In the genomic region with DNA sequence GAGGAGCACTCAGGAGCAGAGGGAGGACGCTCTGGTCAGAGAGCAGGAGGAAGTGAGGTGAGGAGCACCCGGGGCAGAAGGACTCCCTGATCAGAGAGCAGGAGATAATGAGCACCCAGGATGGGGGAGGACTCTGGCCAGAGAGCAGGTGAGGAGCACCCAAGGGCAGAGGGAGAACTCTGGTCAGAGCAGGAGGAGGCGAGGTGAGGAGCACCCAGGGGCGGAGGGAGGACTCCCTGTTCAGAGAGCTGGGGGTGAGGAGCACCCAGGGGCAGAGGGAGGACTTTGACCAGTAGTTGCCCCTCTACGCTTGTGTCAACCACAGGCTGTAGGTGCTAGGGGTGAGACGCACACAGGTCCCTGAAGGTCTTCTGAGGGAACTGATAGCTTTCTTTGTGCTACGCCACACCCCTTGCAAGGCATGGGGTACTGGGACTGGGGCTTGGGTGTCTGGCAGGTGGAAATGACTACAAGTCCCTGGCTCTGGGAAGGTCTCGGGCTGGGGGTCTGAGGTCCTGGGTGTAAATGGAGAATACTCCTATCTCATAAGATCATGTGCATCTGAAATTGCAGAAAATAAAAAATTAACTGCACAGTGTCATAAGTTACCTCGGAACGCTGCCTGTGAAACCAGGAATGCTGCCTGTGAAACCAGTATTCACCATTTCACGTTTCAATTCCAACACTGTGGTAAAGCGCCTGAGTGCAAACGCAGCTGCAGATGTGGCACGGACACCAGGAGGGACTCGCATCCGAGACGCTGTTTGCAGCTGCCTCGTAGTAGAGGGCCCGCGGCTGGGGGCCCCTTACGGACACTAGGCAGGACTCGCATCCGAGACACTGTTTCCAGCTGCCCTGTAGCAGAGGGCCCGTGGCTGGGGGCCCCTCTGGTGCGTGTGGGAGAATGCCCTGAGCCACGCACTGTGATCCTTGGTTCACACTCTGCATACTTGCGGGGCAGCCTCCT, we compare ENCODE assay signal across 31 cellular contexts. TPM values are rescaled to one million over a fixed set of nuclear protein-coding genes. Genes with fewer than 3 reads are reported as not detected.
DNase-seq lines count a peak whose midpoint lies in the region; ATAC-seq and TF ChIP-seq lines count a peak whose summit lies in the region.
"Had no signal": no experiment of that assay in that cellular context is flagged by ENCODE, and none has a peak within 500 bp of the region (broad histone marks: within the 10 kb centered on the region; RNA-seq: fewer than 3 reads in every experiment).

No MANE protein-coding gene starts in this region.

- intact Hi-C loops in left lung (cut with DNase I) = no loop called here

- H3K27me3 ChIP-seq in left lung = no peaks in the 10 kb centered on the region
- H3K27me3 ChIP-seq: breast epithelium, foreskin keratinocyte, neural progenitor cell, transverse colon had no signal

- H3K4me1 ChIP-seq in left lung = peaks cover 0 to 29% of the 10 kb centered on the region in 2 donors
- H3K4me1 ChIP-seq: breast epithelium, foreskin keratinocyte, neural progenitor cell, transverse colon had no signal

- H3K4me3 Mint-ChIP-seq in stimulated activated memory B cell treated with anti-CD40 and anti-IgM and Interleukin-4, amounts not matched to agents 10 μg/mL and 1 μg/mL and 100 μg/mL, for 72 hours = no peak overlapping the region
- H3K4me3 Mint-ChIP-seq: neural progenitor cell had no signal

- peak overlapping the region; percentile 73 for H3K27ac Mint-ChIP-seq in stimulated activated memory B cell treated with anti-CD40 and anti-IgM and Interleukin-4, amounts not matched to agents 10 μg/mL and 1 μg/mL and 100 μg/mL, for 72 hours
- H3K27ac Mint-ChIP-seq: neural progenitor cell had no signal

- no peaks in the 10 kb centered on the region for H3K27me3 Mint-ChIP-seq in stimulated activated memory B cell treated with anti-CD40 and anti-IgM and Interleukin-4, amounts not matched to agents 10 μg/mL and 1 μg/mL and 100 μg/mL, for 72 hours

- no peaks in the 10 kb centered on the region for H3K9me3 ChIP-seq in left lung
- H3K9me3 ChIP-seq: breast epithelium, mucosa of descending colon, transverse colon had no signal

- peaks cover 0 to 100% of the 10 kb centered on the region in 2 donors for H3K36me3 ChIP-seq in left lung
- H3K36me3 ChIP-seq: breast epithelium, neural progenitor cell, transverse colon had no signal

- no peaks in the 10 kb centered on the region for H3K9me3 Mint-ChIP-seq in stimulated activated memory B cell treated with anti-CD40 and anti-IgM and Interleukin-4, amounts not matched to agents 10 μg/mL and 1 μg/mL and 100 μg/mL, for 72 hours
- H3K9me3 Mint-ChIP-seq: neural progenitor cell had no signal

- peaks cover 24% of the 10 kb centered on the region for H3K4me1 Mint-ChIP-seq in stimulated activated memory B cell treated with anti-CD40 and anti-IgM and Interleukin-4, amounts not matched to agents 10 μg/mL and 1 μg/mL and 100 μg/mL, for 72 hours

- no peak overlapping the region for H3K4me3 ChIP-seq in left lung
- H3K4me3 ChIP-seq: breast epithelium, mucosa of descending colon, neural progenitor cell, transverse colon had no signal

- peaks cover 68% of the 10 kb centered on the region for H3K36me3 Mint-ChIP-seq in stimulated activated memory B cell treated with anti-CD40 and anti-IgM and Interleukin-4, amounts not matched to agents 10 μg/mL and 1 μg/mL and 100 μg/mL, for 72 hours

- H3K27ac ChIP-seq in left lung = no peak overlapping the region
- H3K27ac ChIP-seq: breast epithelium, foreskin keratinocyte, neural progenitor cell, transverse colon, WERI-Rb-1 had no signal

- TF ChIP-seq CTCF in left lung (IDR thresholded peaks at IDR 0.05) = no peak

- no peak for ATAC-seq in left lung
- ATAC-seq in stimulated activated memory B cell treated with anti-CD40 and anti-IgM and Interleukin-4, amounts not matched to agents 10 μg/mL and 1 μg/mL and 100 μg/mL, for 72 hours = no peak
- ATAC-seq: foreskin keratinocyte, mucosa of descending colon, SK-N-SH treated with all-trans-retinoic acid at 6 μM for 48 hours had no signal

- DNase-seq in activated effector memory CD4-positive, alpha-beta T cell treated with anti-CD3 and anti-CD28 coated beads, Interleukin-2, amount 50 U/mL, for 16 hours = peak; percentile 57
- DNase-seq in activated effector memory CD4-positive, alpha-beta T cell treated with Interleukin-2 at 50 U/mL for 16 hours = no peak
- DNase-seq in left lung (peak; percentile 32 to 59), NCI-H128 (lab: John Stamatoyannopoulos, UW; ENCODE audit: unreplicated experiment) (no peak), cortex of kidney (lab: John Stamatoyannopoulos, UW) (no peak), SIG-M5 (lab: John Stamatoyannopoulos, UW) (no peak)
- DNase-seq: activated CD4-positive, alpha-beta T cell treated with anti-CD3 and anti-CD28 coated beads, Interleukin-2, amount 50 U/mL, for 4 hours; activated CD8-positive, alpha-beta memory T cell treated with anti-CD3 and anti-CD28 coated beads, Interleukin-2, amount 50 U/mL, for 4 hours; activated gamma-delta T cell treated with Interleukin-2 at 50 U/mL for 16 hours; AML-193; amniotic stem cell; DMS79; erythroblast; foreskin keratinocyte; NCI-H1092; NCI-H2029; small intestine; stimulated activated CD4-positive, alpha-beta T cell treated with anti-CD3 and anti-CD28 coated beads, Interleukin-2, amount 100 ng/mL, for 24 hours; stimulated activated naive CD4-positive, alpha-beta T cell treated with Interleukin-2 at 50 U/mL for 16 hours; transverse colon; WERI-Rb-1 had no signal

TF ChIP-seq in PFSK-1, 5 proteins besides CTCF, POLR2A, EP300 and RAD21:
- no peak for TF ChIP-seq SIN3A (IDR thresholded peaks at IDR 0.05; ENCODE audit: borderline replicate concordance, insufficient read depth, low read length)
- TF ChIP-seq TAF1 (IDR thresholded peaks at IDR 0.05; ENCODE audit: borderline replicate concordance, insufficient read depth, low read length) = no peak
- TF ChIP-seq, protein P1, sequence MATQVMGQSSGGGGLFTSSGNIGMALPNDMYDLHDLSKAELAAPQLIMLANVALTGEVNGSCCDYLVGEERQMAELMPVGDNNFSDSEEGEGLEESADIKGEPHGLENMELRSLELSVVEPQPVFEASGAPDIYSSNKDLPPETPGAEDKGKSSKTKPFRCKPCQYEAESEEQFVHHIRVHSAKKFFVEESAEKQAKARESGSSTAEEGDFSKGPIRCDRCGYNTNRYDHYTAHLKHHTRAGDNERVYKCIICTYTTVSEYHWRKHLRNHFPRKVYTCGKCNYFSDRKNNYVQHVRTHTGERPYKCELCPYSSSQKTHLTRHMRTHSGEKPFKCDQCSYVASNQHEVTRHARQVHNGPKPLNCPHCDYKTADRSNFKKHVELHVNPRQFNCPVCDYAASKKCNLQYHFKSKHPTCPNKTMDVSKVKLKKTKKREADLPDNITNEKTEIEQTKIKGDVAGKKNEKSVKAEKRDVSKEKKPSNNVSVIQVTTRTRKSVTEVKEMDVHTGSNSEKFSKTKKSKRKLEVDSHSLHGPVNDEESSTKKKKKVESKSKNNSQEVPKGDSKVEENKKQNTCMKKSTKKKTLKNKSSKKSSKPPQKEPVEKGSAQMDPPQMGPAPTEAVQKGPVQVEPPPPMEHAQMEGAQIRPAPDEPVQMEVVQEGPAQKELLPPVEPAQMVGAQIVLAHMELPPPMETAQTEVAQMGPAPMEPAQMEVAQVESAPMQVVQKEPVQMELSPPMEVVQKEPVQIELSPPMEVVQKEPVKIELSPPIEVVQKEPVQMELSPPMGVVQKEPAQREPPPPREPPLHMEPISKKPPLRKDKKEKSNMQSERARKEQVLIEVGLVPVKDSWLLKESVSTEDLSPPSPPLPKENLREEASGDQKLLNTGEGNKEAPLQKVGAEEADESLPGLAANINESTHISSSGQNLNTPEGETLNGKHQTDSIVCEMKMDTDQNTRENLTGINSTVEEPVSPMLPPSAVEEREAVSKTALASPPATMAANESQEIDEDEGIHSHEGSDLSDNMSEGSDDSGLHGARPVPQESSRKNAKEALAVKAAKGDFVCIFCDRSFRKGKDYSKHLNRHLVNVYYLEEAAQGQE (IDR thresholded peaks at IDR 0.05; ENCODE audit: insufficient read depth in 1 of 2, low read depth in 2 of 2, low read length in 2 of 2) = no peak
- TF ChIP-seq FOXP2 (optimal IDR thresholded peaks at IDR 0.05; ENCODE audit: borderline replicate concordance, extremely low read depth, extremely low read length, insufficient read depth) = no peak
- TF ChIP-seq POLR2AphosphoS5 (IDR thresholded peaks at IDR 0.05; ENCODE audit: low read depth, low read length) = peak; percentile 31; the same call in 1 of the 2 replicates
TF ChIP-seq in PFSK-1: peak in this region for 1.

RNA-seq across cellular contexts. Expression of a gene that starts 27.0 kb away (rescaled TPM):
- polyA plus RNA-seq in PFSK-1 (2012; ENCODE audit: insufficient read length, low read depth) = 0.18 TPM
- 1 to 10 TPM in 1 of 2 donors, under 1 TPM in 1; 0.10 to 4.3 TPM for total RNA-seq in left lung
- total RNA-seq: A172, foreskin keratinocyte, LHCN-M2, lower leg skin, mucosa of descending colon, NCI-H460, transverse colon had no signal
- polyA plus RNA-seq: foreskin keratinocyte had no signal

RNA-seq across cellular contexts. Expression of a gene that starts 51.5 kb away (rescaled TPM):
- 79.9 TPM for polyA plus RNA-seq in PFSK-1 (2012; ENCODE audit: insufficient read length, low read depth)
- total RNA-seq in left lung = 100 to 1,000 TPM; 458 to 751 TPM

Comparison
In these comparisons a context has a peak if more than half of its experiments do, and no peak if none do; other contexts are left out.
1. DNase-seq: peak in activated effector memory CD4-positive, alpha-beta T cell treated with anti-CD3 and anti-CD28 coated beads, Interleukin-2, amount 50 U/mL, for 16 hours (single experiment) and left lung (2 of 2); none in activated effector memory CD4-positive, alpha-beta T cell treated with Interleukin-2 at 50 U/mL for 16 hours (single experiment), NCI-H128 (single experiment), cortex of kidney (single experiment) and SIG-M5 (single experiment).